Comparison of ENCODE assay signal across 1 cellular context in genomic region chr9:136364942-136365774, GRCh38.
TF ChIP-seq lines count a peak whose summit lies in the region.

No MANE protein-coding gene starts in this region.

TF ChIP-seq in K562, 482 proteins besides CTCF, POLR2A, EP300 and RAD21 (continues in another document):
- TF ChIP-seq POU5F1 (IDR thresholded peaks at IDR 0.05; ENCODE audit: borderline replicate concordance, low read depth, low read length, partially characterized antibody), result no peak
- TF ChIP-seq EWSR1 (IDR thresholded peaks at IDR 0.05; ENCODE audit: borderline replicate concordance, low read depth, partially characterized antibody), result no peak
- TF ChIP-seq, protein P1, sequence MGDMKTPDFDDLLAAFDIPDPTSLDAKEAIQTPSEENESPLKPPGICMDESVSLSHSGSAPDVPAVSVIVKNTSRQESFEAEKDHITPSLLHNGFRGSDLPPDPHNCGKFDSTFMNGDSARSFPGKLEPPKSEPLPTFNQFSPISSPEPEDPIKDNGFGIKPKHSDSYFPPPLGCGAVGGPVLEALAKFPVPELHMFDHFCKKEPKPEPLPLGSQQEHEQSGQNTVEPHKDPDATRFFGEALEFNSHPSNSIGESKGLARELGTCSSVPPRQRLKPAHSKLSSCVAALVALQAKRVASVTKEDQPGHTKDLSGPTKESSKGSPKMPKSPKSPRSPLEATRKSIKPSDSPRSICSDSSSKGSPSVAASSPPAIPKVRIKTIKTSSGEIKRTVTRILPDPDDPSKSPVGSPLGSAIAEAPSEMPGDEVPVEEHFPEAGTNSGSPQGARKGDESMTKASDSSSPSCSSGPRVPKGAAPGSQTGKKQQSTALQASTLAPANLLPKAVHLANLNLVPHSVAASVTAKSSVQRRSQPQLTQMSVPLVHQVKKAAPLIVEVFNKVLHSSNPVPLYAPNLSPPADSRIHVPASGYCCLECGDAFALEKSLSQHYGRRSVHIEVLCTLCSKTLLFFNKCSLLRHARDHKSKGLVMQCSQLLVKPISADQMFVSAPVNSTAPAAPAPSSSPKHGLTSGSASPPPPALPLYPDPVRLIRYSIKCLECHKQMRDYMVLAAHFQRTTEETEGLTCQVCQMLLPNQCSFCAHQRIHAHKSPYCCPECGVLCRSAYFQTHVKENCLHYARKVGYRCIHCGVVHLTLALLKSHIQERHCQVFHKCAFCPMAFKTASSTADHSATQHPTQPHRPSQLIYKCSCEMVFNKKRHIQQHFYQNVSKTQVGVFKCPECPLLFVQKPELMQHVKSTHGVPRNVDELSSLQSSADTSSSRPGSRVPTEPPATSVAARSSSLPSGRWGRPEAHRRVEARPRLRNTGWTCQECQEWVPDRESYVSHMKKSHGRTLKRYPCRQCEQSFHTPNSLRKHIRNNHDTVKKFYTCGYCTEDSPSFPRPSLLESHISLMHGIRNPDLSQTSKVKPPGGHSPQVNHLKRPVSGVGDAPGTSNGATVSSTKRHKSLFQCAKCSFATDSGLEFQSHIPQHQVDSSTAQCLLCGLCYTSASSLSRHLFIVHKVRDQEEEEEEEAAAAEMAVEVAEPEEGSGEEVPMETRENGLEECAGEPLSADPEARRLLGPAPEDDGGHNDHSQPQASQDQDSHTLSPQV (IDR thresholded peaks at IDR 0.05), result no peak
- TF ChIP-seq ZNF354B (CRISPR knock-in tag; IDR thresholded peaks at IDR 0.05), result no peak
- TF ChIP-seq, protein P2, sequence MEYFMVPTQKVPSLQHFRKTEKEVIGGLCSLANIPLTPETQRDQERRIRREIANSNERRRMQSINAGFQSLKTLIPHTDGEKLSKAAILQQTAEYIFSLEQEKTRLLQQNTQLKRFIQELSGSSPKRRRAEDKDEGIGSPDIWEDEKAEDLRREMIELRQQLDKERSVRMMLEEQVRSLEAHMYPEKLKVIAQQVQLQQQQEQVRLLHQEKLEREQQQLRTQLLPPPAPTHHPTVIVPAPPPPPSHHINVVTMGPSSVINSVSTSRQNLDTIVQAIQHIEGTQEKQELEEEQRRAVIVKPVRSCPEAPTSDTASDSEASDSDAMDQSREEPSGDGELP (CRISPR knock-in tag; IDR thresholded peaks at IDR 0.05; ENCODE audit: borderline replicate concordance), result 0 out of 2 replicates have a peak, but pooled peaks have one; percentile 10
- TF ChIP-seq HOXB6 (CRISPR knock-in tag; IDR thresholded peaks at IDR 0.05; ENCODE audit: borderline replicate concordance), result no peak
- no peak for TF ChIP-seq FOXM1 (IDR thresholded peaks at IDR 0.05; ENCODE audit: low read depth)
- no peak for TF ChIP-seq FOXM1 (CRISPR knock-in tag; IDR thresholded peaks at IDR 0.05; ENCODE audit: low read depth)
- TF ChIP-seq PCBP1 (IDR thresholded peaks at IDR 0.05; ENCODE audit: low read depth, low read length, poor library complexity, severe bottlenecking), result no peak
- no peak for TF ChIP-seq ETV5 (CRISPR knock-in tag; IDR thresholded peaks at IDR 0.05; ENCODE audit: low read depth)
- TF ChIP-seq CCAR2 (IDR thresholded peaks at IDR 0.05; ENCODE audit: low read depth, low read length), result no peak
- TF ChIP-seq, protein P3, sequence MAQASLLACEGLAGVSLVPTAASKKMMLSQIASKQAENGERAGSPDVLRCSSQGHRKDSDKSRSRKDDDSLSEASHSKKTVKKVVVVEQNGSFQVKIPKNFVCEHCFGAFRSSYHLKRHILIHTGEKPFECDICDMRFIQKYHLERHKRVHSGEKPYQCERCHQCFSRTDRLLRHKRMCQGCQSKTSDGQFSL (CRISPR knock-in tag; IDR thresholded peaks at IDR 0.05), result no peak
- TF ChIP-seq, protein P3 (tag; IDR thresholded peaks at IDR 0.05), result no peak
- no peak for TF ChIP-seq ERF (CRISPR knock-in tag; IDR thresholded peaks at IDR 0.05)
- no peak for TF ChIP-seq KLF13 (tag; IDR thresholded peaks at IDR 0.05; ENCODE audit: borderline replicate concordance, low read depth)
- TF ChIP-seq, protein P4, sequence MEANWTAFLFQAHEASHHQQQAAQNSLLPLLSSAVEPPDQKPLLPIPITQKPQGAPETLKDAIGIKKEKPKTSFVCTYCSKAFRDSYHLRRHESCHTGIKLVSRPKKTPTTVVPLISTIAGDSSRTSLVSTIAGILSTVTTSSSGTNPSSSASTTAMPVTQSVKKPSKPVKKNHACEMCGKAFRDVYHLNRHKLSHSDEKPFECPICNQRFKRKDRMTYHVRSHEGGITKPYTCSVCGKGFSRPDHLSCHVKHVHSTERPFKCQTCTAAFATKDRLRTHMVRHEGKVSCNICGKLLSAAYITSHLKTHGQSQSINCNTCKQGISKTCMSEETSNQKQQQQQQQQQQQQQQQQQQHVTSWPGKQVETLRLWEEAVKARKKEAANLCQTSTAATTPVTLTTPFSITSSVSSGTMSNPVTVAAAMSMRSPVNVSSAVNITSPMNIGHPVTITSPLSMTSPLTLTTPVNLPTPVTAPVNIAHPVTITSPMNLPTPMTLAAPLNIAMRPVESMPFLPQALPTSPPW (CRISPR knock-in tag; IDR thresholded peaks at IDR 0.05), result peak; percentile 33; the same call in 1 of the 2 replicates
- TF ChIP-seq NBN (IDR thresholded peaks at IDR 0.05; ENCODE audit: low read depth), result no peak
- no peak for TF ChIP-seq RBM17 (IDR thresholded peaks at IDR 0.05; ENCODE audit: borderline replicate concordance, low read depth, low read length)
- TF ChIP-seq, protein P5, sequence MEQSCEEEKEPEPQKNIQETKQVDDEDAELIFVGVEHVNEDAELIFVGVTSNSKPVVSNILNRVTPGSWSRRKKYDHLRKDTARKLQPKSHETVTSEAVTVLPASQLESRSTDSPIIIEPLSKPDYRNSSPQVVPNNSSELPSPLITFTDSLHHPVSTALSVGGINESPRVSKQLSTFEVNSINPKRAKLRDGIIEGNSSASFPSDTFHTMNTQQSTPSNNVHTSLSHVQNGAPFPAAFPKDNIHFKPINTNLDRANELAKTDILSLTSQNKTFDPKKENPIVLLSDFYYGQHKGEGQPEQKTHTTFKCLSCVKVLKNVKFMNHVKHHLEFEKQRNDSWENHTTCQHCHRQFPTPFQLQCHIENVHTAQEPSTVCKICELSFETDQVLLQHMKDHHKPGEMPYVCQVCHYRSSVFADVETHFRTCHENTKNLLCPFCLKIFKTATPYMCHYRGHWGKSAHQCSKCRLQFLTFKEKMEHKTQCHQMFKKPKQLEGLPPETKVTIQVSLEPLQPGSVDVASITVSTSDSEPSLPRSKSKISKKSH (CRISPR knock-in tag; IDR thresholded peaks at IDR 0.05), result no peak
- TF ChIP-seq SAFB (IDR thresholded peaks at IDR 0.05; ENCODE audit: borderline replicate concordance, low read depth, low read length), result no peak
- no peak for TF ChIP-seq MYBL2 (IDR thresholded peaks at IDR 0.05; ENCODE audit: low read depth)
- TF ChIP-seq MYBL2 (CRISPR knock-in tag; IDR thresholded peaks at IDR 0.05; ENCODE audit: borderline replicate concordance), result no peak
- TF ChIP-seq ZBTB43 (CRISPR knock-in tag; IDR thresholded peaks at IDR 0.05), result no peak
- TF ChIP-seq TCF7 (IDR thresholded peaks at IDR 0.05; ENCODE audit: borderline replicate concordance), result no peak
- no peak for TF ChIP-seq NCOR1 (IDR thresholded peaks at IDR 0.05)
- TF ChIP-seq, protein P6, sequence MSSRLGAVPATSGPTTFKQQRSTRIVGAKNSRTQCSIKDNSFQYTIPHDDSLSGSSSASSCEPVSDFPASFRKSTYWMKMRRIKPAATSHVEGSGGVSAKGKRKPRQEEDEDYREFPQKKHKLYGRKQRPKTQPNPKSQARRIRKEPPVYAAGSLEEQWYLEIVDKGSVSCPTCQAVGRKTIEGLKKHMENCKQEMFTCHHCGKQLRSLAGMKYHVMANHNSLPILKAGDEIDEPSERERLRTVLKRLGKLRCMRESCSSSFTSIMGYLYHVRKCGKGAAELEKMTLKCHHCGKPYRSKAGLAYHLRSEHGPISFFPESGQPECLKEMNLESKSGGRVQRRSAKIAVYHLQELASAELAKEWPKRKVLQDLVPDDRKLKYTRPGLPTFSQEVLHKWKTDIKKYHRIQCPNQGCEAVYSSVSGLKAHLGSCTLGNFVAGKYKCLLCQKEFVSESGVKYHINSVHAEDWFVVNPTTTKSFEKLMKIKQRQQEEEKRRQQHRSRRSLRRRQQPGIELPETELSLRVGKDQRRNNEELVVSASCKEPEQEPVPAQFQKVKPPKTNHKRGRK (tag; IDR thresholded peaks at IDR 0.05), result no peak
- TF ChIP-seq KAT2B (IDR thresholded peaks at IDR 0.05; ENCODE audit: low read depth, low read length), result no peak
- no peak for TF ChIP-seq SRSF1 (IDR thresholded peaks at IDR 0.05; ENCODE audit: low read depth, low read length)
- TF ChIP-seq, protein P7, sequence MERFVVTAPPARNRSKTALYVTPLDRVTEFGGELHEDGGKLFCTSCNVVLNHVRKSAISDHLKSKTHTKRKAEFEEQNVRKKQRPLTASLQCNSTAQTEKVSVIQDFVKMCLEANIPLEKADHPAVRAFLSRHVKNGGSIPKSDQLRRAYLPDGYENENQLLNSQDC (CRISPR knock-in tag; IDR thresholded peaks at IDR 0.05), result no peak
- no peak for TF ChIP-seq KLF6 (CRISPR knock-in tag; IDR thresholded peaks at IDR 0.05; ENCODE audit: borderline replicate concordance)
- TF ChIP-seq, protein P8, sequence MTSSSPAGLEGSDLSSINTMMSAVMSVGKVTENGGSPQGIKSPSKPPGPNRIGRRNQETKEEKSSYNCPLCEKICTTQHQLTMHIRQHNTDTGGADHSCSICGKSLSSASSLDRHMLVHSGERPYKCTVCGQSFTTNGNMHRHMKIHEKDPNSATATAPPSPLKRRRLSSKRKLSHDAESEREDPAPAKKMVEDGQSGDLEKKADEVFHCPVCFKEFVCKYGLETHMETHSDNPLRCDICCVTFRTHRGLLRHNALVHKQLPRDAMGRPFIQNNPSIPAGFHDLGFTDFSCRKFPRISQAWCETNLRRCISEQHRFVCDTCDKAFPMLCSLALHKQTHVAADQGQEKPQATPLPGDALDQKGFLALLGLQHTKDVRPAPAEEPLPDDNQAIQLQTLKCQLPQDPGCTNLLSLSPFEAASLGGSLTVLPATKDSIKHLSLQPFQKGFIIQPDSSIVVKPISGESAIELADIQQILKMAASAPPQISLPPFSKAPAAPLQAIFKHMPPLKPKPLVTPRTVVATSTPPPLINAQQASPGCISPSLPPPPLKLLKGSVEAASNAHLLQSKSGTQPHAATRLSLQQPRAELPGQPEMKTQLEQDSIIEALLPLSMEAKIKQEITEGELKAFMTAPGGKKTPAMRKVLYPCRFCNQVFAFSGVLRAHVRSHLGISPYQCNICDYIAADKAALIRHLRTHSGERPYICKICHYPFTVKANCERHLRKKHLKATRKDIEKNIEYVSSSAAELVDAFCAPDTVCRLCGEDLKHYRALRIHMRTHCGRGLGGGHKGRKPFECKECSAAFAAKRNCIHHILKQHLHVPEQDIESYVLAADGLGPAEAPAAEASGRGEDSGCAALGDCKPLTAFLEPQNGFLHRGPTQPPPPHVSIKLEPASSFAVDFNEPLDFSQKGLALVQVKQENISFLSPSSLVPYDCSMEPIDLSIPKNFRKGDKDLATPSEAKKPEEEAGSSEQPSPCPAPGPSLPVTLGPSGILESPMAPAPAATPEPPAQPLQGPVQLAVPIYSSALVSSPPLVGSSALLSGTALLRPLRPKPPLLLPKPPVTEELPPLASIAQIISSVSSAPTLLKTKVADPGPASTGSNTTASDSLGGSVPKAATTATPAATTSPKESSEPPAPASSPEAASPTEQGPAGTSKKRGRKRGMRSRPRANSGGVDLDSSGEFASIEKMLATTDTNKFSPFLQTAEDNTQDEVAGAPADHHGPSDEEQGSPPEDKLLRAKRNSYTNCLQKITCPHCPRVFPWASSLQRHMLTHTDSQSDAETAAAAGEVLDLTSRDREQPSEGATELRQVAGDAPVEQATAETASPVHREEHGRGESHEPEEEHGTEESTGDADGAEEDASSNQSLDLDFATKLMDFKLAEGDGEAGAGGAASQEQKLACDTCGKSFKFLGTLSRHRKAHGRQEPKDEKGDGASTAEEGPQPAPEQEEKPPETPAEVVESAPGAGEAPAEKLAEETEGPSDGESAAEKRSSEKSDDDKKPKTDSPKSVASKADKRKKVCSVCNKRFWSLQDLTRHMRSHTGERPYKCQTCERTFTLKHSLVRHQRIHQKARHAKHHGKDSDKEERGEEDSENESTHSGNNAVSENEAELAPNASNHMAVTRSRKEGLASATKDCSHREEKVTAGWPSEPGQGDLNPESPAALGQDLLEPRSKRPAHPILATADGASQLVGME (CRISPR knock-in tag; IDR thresholded peaks at IDR 0.05), result no peak
- TF ChIP-seq BCOR (IDR thresholded peaks at IDR 0.05), result no peak
- no peak for TF ChIP-seq NFXL1 (CRISPR knock-in tag; IDR thresholded peaks at IDR 0.05)
- TF ChIP-seq GATAD2B (IDR thresholded peaks at IDR 0.05; ENCODE audit: borderline replicate concordance), result no peak
- no peak for TF ChIP-seq ZNF184 (CRISPR knock-in tag; IDR thresholded peaks at IDR 0.05)
- 0 out of 2 replicates have a peak, but pooled peaks have one; percentile 21 for TF ChIP-seq ZSCAN29 (IDR thresholded peaks at IDR 0.05)
- no peak for TF ChIP-seq ZNF586 (CRISPR knock-in tag; conservative IDR thresholded peaks at IDR 0.05)
- TF ChIP-seq CEBPB (tag; IDR thresholded peaks at IDR 0.05), result no peak
- 0 out of 2 replicates have a peak, but pooled peaks have one; percentile 26 for TF ChIP-seq GABPB1 (CRISPR knock-in tag; IDR thresholded peaks at IDR 0.05)
- TF ChIP-seq SNAPC5 (CRISPR knock-in tag; IDR thresholded peaks at IDR 0.05), result no peak
- no peak for TF ChIP-seq HEY1 (CRISPR knock-in tag; IDR thresholded peaks at IDR 0.05; ENCODE audit: borderline replicate concordance)
- no peak for TF ChIP-seq ZKSCAN3 (CRISPR knock-in tag; IDR thresholded peaks at IDR 0.05)
- TF ChIP-seq POLR2G (IDR thresholded peaks at IDR 0.05; ENCODE audit: low read depth, low read length), result peak; percentile 66
- no peak for TF ChIP-seq MBD1 (CRISPR knock-in tag; IDR thresholded peaks at IDR 0.05)
- no peak for TF ChIP-seq ZNF232 (CRISPR knock-in tag; IDR thresholded peaks at IDR 0.05)
